Comparison of ENCODE assay signal across 1 cellular context in genomic region chr1:1400576-1401456, GRCh38.
A peak's percentile ranks its signal among the peaks of the same experiment; 100 is the strongest.
TF ChIP-seq lines count a peak whose summit lies in the region.

No MANE protein-coding gene starts in this region.

TF ChIP-seq in HepG2, 621 proteins besides CTCF, POLR2A, EP300 and RAD21 (continued from another document):
- TF ChIP-seq NR0B2 (CRISPR knock-in tag; IDR thresholded peaks at IDR 0.05) (no peak; the same call in 1 of the 2 replicates), GABPA (IDR thresholded peaks at IDR 0.05; ENCODE audit: low read depth, low read length) (no peak), GABPA (CRISPR knock-in tag; IDR thresholded peaks at IDR 0.05; ENCODE audit: low read depth) (peak; percentile 81), ZFP37 (CRISPR knock-in tag; IDR thresholded peaks at IDR 0.05; ENCODE audit: borderline replicate concordance) (peak; percentile 85; the same call in 1 of the 2 replicates), TMF1 (CRISPR knock-in tag; IDR thresholded peaks at IDR 0.05; ENCODE audit: low read depth) (no peak; the same call in 1 of the 2 replicates), CENPBD1 (CRISPR knock-in tag; IDR thresholded peaks at IDR 0.05; ENCODE audit: borderline replicate concordance, low read depth) (no peak), ZNF709 (CRISPR knock-in tag; IDR thresholded peaks at IDR 0.05) (no peak), HMG20B (CRISPR knock-in tag; conservative IDR thresholded peaks at IDR 0.05) (peak; percentile 78; the same call in 1 of the 2 replicates), HMGA1 (CRISPR knock-in tag; conservative IDR thresholded peaks at IDR 0.05) (no peak), NONO (IDR thresholded peaks at IDR 0.05) (no peak), NONO (CRISPR knock-in tag; conservative IDR thresholded peaks at IDR 0.05) (peak; percentile 98), PRPF4 (IDR thresholded peaks at IDR 0.05; ENCODE audit: low read depth, low read length, poor library complexity, severe bottlenecking) (no peak), TCF12 (IDR thresholded peaks at IDR 0.05) (no peak), TCF12 (CRISPR knock-in tag; IDR thresholded peaks at IDR 0.05) (peak; percentile 98), THAP9 (CRISPR knock-in tag; IDR thresholded peaks at IDR 0.05; ENCODE audit: borderline replicate concordance) (no peak; the same call in 1 of the 2 replicates), ARNT (IDR thresholded peaks at IDR 0.05) (no peak), ZBTB7B (CRISPR knock-in tag; IDR thresholded peaks at IDR 0.05) (peak; percentile 86), ZFP36L2 (CRISPR knock-in tag; IDR thresholded peaks at IDR 0.05) (no peak), DPF2 (CRISPR knock-in tag; IDR thresholded peaks at IDR 0.05; ENCODE audit: borderline replicate concordance, low read depth) (peak; percentile 88), TRAFD1 (CRISPR knock-in tag; IDR thresholded peaks at IDR 0.05; ENCODE audit: borderline replicate concordance) (no peak), SP5 (CRISPR knock-in tag; IDR thresholded peaks at IDR 0.05; ENCODE audit: borderline replicate concordance, low read depth) (peak; percentile 90), RBFOX2 (IDR thresholded peaks at IDR 0.05; ENCODE audit: low read depth, low read length) (peak; percentile 47), MYPOP (CRISPR knock-in tag; IDR thresholded peaks at IDR 0.05) (no peak), ZNF784 (CRISPR knock-in tag; IDR thresholded peaks at IDR 0.05; ENCODE audit: borderline replicate concordance) (peak; percentile 45; the same call in 1 of the 2 replicates), PCBP1 (IDR thresholded peaks at IDR 0.05; ENCODE audit: borderline replicate concordance, low read depth, low read length) (no peak), SRSF9 (IDR thresholded peaks at IDR 0.05; ENCODE audit: borderline replicate concordance, insufficient read depth, low read depth, low read length, poor library complexity, severe bottlenecking) (no peak), GATAD1 (CRISPR knock-in tag; IDR thresholded peaks at IDR 0.05) (peak; percentile 88), MBNL3 (CRISPR knock-in tag; conservative IDR thresholded peaks at IDR 0.05) (no peak), CBX5 (CRISPR knock-in tag; IDR thresholded peaks at IDR 0.05; ENCODE audit: borderline replicate concordance) (peak; percentile 82; the same call in 1 of the 2 replicates), ZNF224 (CRISPR knock-in tag; IDR thresholded peaks at IDR 0.05) (no peak), TFAP4 (IDR thresholded peaks at IDR 0.05; ENCODE audit: borderline replicate concordance, low read depth) (peak; percentile 87; the same call in 1 of the 2 replicates), DMAP1 (CRISPR knock-in tag; IDR thresholded peaks at IDR 0.05) (peak; percentile 91; the same call in 1 of the 2 replicates), MIER3 (CRISPR knock-in tag; IDR thresholded peaks at IDR 0.05; ENCODE audit: borderline replicate concordance) (peak; percentile 99), ZNF12 (CRISPR knock-in tag; IDR thresholded peaks at IDR 0.05) (no peak), NR1H2 (CRISPR knock-in tag; IDR thresholded peaks at IDR 0.05; ENCODE audit: borderline replicate concordance, low read depth) (peak; percentile 26; the same call in 1 of the 2 replicates), PITX1 (CRISPR knock-in tag; IDR thresholded peaks at IDR 0.05) (peak; percentile 98), GPBP1L1 (CRISPR knock-in tag; IDR thresholded peaks at IDR 0.05) (no peak), ZFP1 (CRISPR knock-in tag; IDR thresholded peaks at IDR 0.05) (peak; percentile 81; the same call in 1 of the 2 replicates), SNAPC4 (CRISPR knock-in tag; IDR thresholded peaks at IDR 0.05) (no peak), RORA (CRISPR knock-in tag; IDR thresholded peaks at IDR 0.05) (no peak), ZNF644 (CRISPR knock-in tag; IDR thresholded peaks at IDR 0.05; ENCODE audit: low read depth) (peak; percentile 62)
